ENCODE assay signal across 7 cellular contexts in genomic region chr12:54033980-54034783, GRCh38. TPM values are rescaled to one million over a fixed set of nuclear protein-coding genes. Genes with fewer than 3 reads are reported as not detected.
DNase-seq lines count a peak whose midpoint lies in the region; ATAC-seq and TF ChIP-seq lines count a peak whose summit lies in the region.
"Had no signal": no experiment of that assay in that cellular context is flagged by ENCODE, and none has a peak within 500 bp of the region (broad histone marks: within the 10 kb centered on the region; RNA-seq: fewer than 3 reads in every experiment).

No MANE protein-coding gene starts in this region.

- H3K4me1 ChIP-seq in SJCRH30: peaks cover 17% of the 10 kb centered on the region

- no peaks in the 10 kb centered on the region for H3K36me3 ChIP-seq in SJCRH30

- no peaks in the 10 kb centered on the region for H3K27me3 ChIP-seq in SJCRH30

- ATAC-seq in GM21825 (IDR thresholded peaks at IDR 0.05; ENCODE audit: unreplicated experiment): no peak

- DNase-seq in AG04449 (ENCODE audit: low read depth, low spot score) (no peak), SJCRH30 (no peak), left kidney (ENCODE audit: low read depth, low spot score) (peak; percentile 82), occipital lobe (lab: John Stamatoyannopoulos, UW) (no peak)
- no peak for DNase-seq in activated CD4-positive, alpha-beta T cell treated with anti-CD3 and anti-CD28 coated beads for 1 hour
- DNase-seq: NCI-H446 treated with DMSO at 0.1 percent for 48 hours had no signal

- POLR2A ChIA-PET in AG04449 (lab: Yijun Ruan, JAX): interaction anchor here (5.0 kb wide), 1 partner anchor 17 kb away, joined by 34 read pairs; no protein-coding TSS in a partner anchor

- no peak overlapping the region for H3K27ac ChIP-seq in SJCRH30

- CTCF ChIA-PET in AG04449 (lab: Yijun Ruan, JAX): interaction anchor here (0.5 to 23.4 kb wide), 10 partner anchors 10 to 180 kb away, joined by 3 to 908 read pairs (median 22); partner anchors contain the start of genes HOXC10, HOXC8, HOXC9 and SMUG1

- H3K4me3 ChIP-seq in AG04449 (ENCODE audit: low read depth, low read length): peak overlapping the region; percentile 49
- 0 out of 2 replicates have a peak overlapping the region, but pooled peaks have one; percentile 25 for H3K4me3 ChIP-seq in SJCRH30

- H3K9me3 ChIP-seq in SJCRH30 (replicated peaks): no peaks in the 10 kb centered on the region

- no peak for TF ChIP-seq CTCF in AG04449 (IDR thresholded peaks at IDR 0.05; ENCODE audit: insufficient read depth, low read length, missing control alignments)

RNA-seq across cellular contexts. Expression of gene HOXC5, which starts 1.3 kb away (rescaled TPM):
- total RNA-seq in SJCRH30 (2014; rRNA removed; shearing (Covaris generic)): not detected in 2 replicates
- total RNA-seq in occipital lobe: not detected

RNA-seq across cellular contexts. Expression of gene HOXC6, which starts 5.9 kb away (rescaled TPM):
- 1.3 and 2.2 TPM in 2 replicates for total RNA-seq in SJCRH30 (2014; rRNA removed; shearing (Covaris generic))
- not detected for total RNA-seq in occipital lobe

RNA-seq across cellular contexts. Expression of gene HOXC4, which starts 19.5 kb away (rescaled TPM):
- total RNA-seq in SJCRH30 (2014; rRNA removed; shearing (Covaris generic)): 4.7 and 6.3 TPM in 2 replicates
- not detected for total RNA-seq in occipital lobe

RNA-seq across cellular contexts. Expression of gene HOXC8, which starts 25.4 kb away (rescaled TPM):
- 0.05 TPM in 1 of 2 replicates, not detected in the other for total RNA-seq in SJCRH30 (2014; rRNA removed; shearing (Covaris generic))
- total RNA-seq in occipital lobe: not detected

RNA-seq across cellular contexts. Expression of gene HOXC9, which starts 34.2 kb away (rescaled TPM):
- total RNA-seq in SJCRH30 (2014; rRNA removed; shearing (Covaris generic)): 5.6 and 7.1 TPM in 2 replicates
- not detected for total RNA-seq in occipital lobe
